In the genomic region with DNA sequence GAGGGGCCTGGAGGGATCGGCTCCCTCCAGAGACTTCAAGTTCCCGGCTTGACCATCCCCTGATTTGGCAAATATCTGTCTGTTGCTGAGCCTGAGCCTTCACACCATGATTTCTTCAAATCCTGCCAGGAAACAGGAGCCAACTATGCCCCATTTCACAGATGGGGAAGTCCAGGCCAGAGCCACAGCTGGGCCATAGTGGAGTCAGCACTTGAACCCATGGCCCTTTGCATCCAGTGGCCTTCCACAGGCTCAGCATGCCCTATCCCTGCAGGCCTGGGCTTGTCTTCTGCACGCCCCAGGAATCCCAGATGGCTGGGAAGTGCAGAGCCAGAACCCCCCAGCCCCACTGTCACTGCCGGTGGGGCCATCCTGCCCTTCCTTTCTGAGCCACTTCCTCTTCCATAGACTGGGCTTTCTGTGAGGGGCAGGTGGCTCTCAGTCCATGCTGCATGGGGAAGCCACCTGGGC, we compare ENCODE assay signal across 25 cellular contexts. TPM values are rescaled to one million over a fixed set of nuclear protein-coding genes. Genes with fewer than 3 reads are reported as not detected.
DNase-seq lines count a peak whose midpoint lies in the region; ATAC-seq and TF ChIP-seq lines count a peak whose summit lies in the region.
"Had no signal": no experiment of that assay in that cellular context is flagged by ENCODE, and none has a peak within 500 bp of the region (broad histone marks: within the 10 kb centered on the region; RNA-seq: fewer than 3 reads in every experiment).

No MANE protein-coding gene starts in this region.

- no peaks in the 10 kb centered on the region for H3K36me3 Mint-ChIP-seq in activated CD4-positive, alpha-beta T cell treated with anti-CD3 and anti-CD28 coated beads, Interleukin-2, amount 10 ng/mL, durations not matched to agents 7 days and 5 days (ENCODE audit: low read depth)
- no peaks in the 10 kb centered on the region for H3K36me3 Mint-ChIP-seq in activated CD4-positive, alpha-beta T cell treated with anti-CD3 and anti-CD28 coated beads for 36 hours (ENCODE audit: low read depth)
- H3K36me3 Mint-ChIP-seq in osteocyte (ENCODE audit: unreplicated experiment), result no peaks in the 10 kb centered on the region

- no peak for DNase-seq in activated CD4-positive, alpha-beta T cell treated with anti-CD3 and anti-CD28 coated beads, Interleukin-2, amount 10 ng/mL, durations not matched to agents 7 days and 5 days
- DNase-seq in activated CD4-positive, alpha-beta T cell treated with anti-CD3 and anti-CD28 coated beads for 36 hours, result no peak
- DNase-seq in ecto neural progenitor cell (ENCODE audit: low spot score) (peak; percentile 42), osteocyte (ENCODE audit: extremely low spot score, unreplicated experiment) (peak; percentile 44), thyroid gland (no peak), foreskin melanocyte (no peak)
- DNase-seq: COR-L47, erythroblast, foreskin keratinocyte, HCEC 1CT, kidney glomerular epithelial cell, mesendoderm, NCI-H1092, NCI-H2029 treated with DMSO at 0.1 percent for 48 hours, NCI-H446 treated with DMSO at 0.1 percent for 48 hours, psoas muscle, T-helper 2 cell had no signal

- intact Hi-C loops in activated CD4-positive, alpha-beta T cell treated with anti-CD3 and anti-CD28 coated beads for 36 hours (cut with DNase I, micrococcal nuclease), result no loop called here
- intact Hi-C loops in thyroid gland (cut with DNase I), result no loop called here

- TF ChIP-seq POLR2A in thyroid gland (IDR thresholded peaks at IDR 0.05), result no peak

- H3K9ac ChIP-seq in BLaER1, result no peak overlapping the region

- H3K27me3 Mint-ChIP-seq in activated CD4-positive, alpha-beta T cell treated with anti-CD3 and anti-CD28 coated beads, Interleukin-2, amount 10 ng/mL, durations not matched to agents 7 days and 5 days, result peaks cover 10% of the 10 kb centered on the region
- H3K27me3 Mint-ChIP-seq in activated CD4-positive, alpha-beta T cell treated with anti-CD3 and anti-CD28 coated beads for 36 hours, result peaks cover 20% of the 10 kb centered on the region
- no peaks in the 10 kb centered on the region for H3K27me3 Mint-ChIP-seq in osteocyte (ENCODE audit: unreplicated experiment)

- TF ChIP-seq CTCF in osteocyte (IDR thresholded peaks at IDR 0.05) (no peak), thyroid gland (IDR thresholded peaks at IDR 0.05) (no peak)

- H3K4me2 ChIP-seq in BLaER1, result peak overlapping the region; percentile 16; the same call in 1 of the 2 replicates

- H3K27ac Mint-ChIP-seq in activated CD4-positive, alpha-beta T cell treated with anti-CD3 and anti-CD28 coated beads, Interleukin-2, amount 10 ng/mL, durations not matched to agents 7 days and 5 days, result peak overlapping the region; percentile 19
- H3K27ac Mint-ChIP-seq in activated CD4-positive, alpha-beta T cell treated with anti-CD3 and anti-CD28 coated beads for 36 hours, result no peak overlapping the region
- no peak overlapping the region for H3K27ac Mint-ChIP-seq in osteocyte (ENCODE audit: unreplicated experiment)
- H3K27ac Mint-ChIP-seq: activated T-helper 2 cell treated with anti-CD3 and anti-CD28 coated beads, Interferon-gamma antibody, Interleukin-2, Interleukin-4, amounts not matched to agents 10 μg/mL and 5 μg/mL and 100 μg/mL, durations not matched to agents 14 hours and 24 hours and 36 hours; B cell; naive thymus-derived CD4-positive, alpha-beta T cell had no signal

- H3K27me3 ChIP-seq in BLaER1 (peaks cover 11% of the 10 kb centered on the region; the same call in 1 of the 2 replicates), thyroid gland (no peaks in the 10 kb centered on the region)

- no peak for ATAC-seq in activated CD4-positive, alpha-beta T cell treated with anti-CD3 and anti-CD28 coated beads for 36 hours
- no peak for ATAC-seq in GM18519 (IDR thresholded peaks at IDR 0.05; ENCODE audit: low FRiP score, unreplicated experiment)
- ATAC-seq: foreskin keratinocyte; naive thymus-derived CD4-positive, alpha-beta T cell; psoas muscle had no signal

- H3K4me1 ChIP-seq in BLaER1 (peaks cover 32% of the 10 kb centered on the region), thyroid gland (peaks cover 0 to 40% of the 10 kb centered on the region in 2 donors)
- H3K4me1 ChIP-seq: foreskin keratinocyte had no signal

- H3K4me3 ChIP-seq in BLaER1, result no peak overlapping the region
- no peak overlapping the region for H3K4me3 ChIP-seq in thyroid gland (replicated peaks in 1 of 3)
- H3K4me3 ChIP-seq: cardiac muscle cell, psoas muscle had no signal

- H3K9me3 ChIP-seq in BLaER1, result no peaks in the 10 kb centered on the region
- H3K9me3 ChIP-seq in thyroid gland, result no peaks in the 10 kb centered on the region
- H3K9me3 ChIP-seq: psoas muscle had no signal

- POLR2A ChIA-PET in activated CD4-positive, alpha-beta T cell treated with anti-CD3 and anti-CD28 coated beads, Interleukin-2, amount 10 ng/mL, durations not matched to agents 7 days and 5 days (lab: Charles Lee), result no interaction called here
- POLR2A ChIA-PET in activated CD4-positive, alpha-beta T cell treated with anti-CD3 and anti-CD28 coated beads for 36 hours (lab: Charles Lee), result no interaction called here

- H3K36me3 ChIP-seq in BLaER1 (no peaks in the 10 kb centered on the region), thyroid gland (no peaks in the 10 kb centered on the region)
- H3K36me3 ChIP-seq: cardiac muscle cell had no signal

- H3K27ac ChIP-seq in BLaER1 (no peak overlapping the region), thyroid gland (no peak overlapping the region)
- H3K27ac ChIP-seq: cardiac muscle cell, foreskin keratinocyte, psoas muscle, SK-N-MC, VCaP had no signal

- H3K9me3 Mint-ChIP-seq in activated CD4-positive, alpha-beta T cell treated with anti-CD3 and anti-CD28 coated beads, Interleukin-2, amount 10 ng/mL, durations not matched to agents 7 days and 5 days, result no peaks in the 10 kb centered on the region
- no peaks in the 10 kb centered on the region for H3K9me3 Mint-ChIP-seq in activated CD4-positive, alpha-beta T cell treated with anti-CD3 and anti-CD28 coated beads for 36 hours (ENCODE audit: low read depth)
- H3K9me3 Mint-ChIP-seq in osteocyte (ENCODE audit: unreplicated experiment), result no peaks in the 10 kb centered on the region
- H3K9me3 Mint-ChIP-seq: activated T-helper 2 cell treated with anti-CD3 and anti-CD28 coated beads, Interferon-gamma antibody, Interleukin-2, Interleukin-4, amounts not matched to agents 10 μg/mL and 5 μg/mL and 100 μg/mL, durations not matched to agents 14 hours and 24 hours and 36 hours; naive thymus-derived CD4-positive, alpha-beta T cell had no signal

- no peak overlapping the region for H3K4me3 Mint-ChIP-seq in activated CD4-positive, alpha-beta T cell treated with anti-CD3 and anti-CD28 coated beads, Interleukin-2, amount 10 ng/mL, durations not matched to agents 7 days and 5 days
- no peak overlapping the region for H3K4me3 Mint-ChIP-seq in activated CD4-positive, alpha-beta T cell treated with anti-CD3 and anti-CD28 coated beads for 36 hours
- H3K4me3 Mint-ChIP-seq in osteocyte (ENCODE audit: unreplicated experiment), result no peak overlapping the region
- H3K4me3 Mint-ChIP-seq: B cell had no signal

- H4K20me1 ChIP-seq in BLaER1, result no peaks in the 10 kb centered on the region

- H3K4me1 Mint-ChIP-seq in activated CD4-positive, alpha-beta T cell treated with anti-CD3 and anti-CD28 coated beads, Interleukin-2, amount 10 ng/mL, durations not matched to agents 7 days and 5 days, result no peaks in the 10 kb centered on the region
- no peaks in the 10 kb centered on the region for H3K4me1 Mint-ChIP-seq in activated CD4-positive, alpha-beta T cell treated with anti-CD3 and anti-CD28 coated beads for 36 hours
- H3K4me1 Mint-ChIP-seq in osteocyte (ENCODE audit: unreplicated experiment), result peaks cover 3% of the 10 kb centered on the region

- WGBS in thyroid gland, 2 donors, result 82 to 85% methylated on average over 3 to 4 of the region's 4 CpGs

- CTCF ChIA-PET in activated CD4-positive, alpha-beta T cell treated with anti-CD3 and anti-CD28 coated beads, Interleukin-2, amount 10 ng/mL, durations not matched to agents 7 days and 5 days (lab: Charles Lee), result interaction anchor here (1.1 to 1.4 kb wide), 5 partner anchors 11 to 157 kb away, joined by 3 to 5 read pairs (median 3); a partner anchor contains a TSS
- CTCF ChIA-PET in activated CD4-positive, alpha-beta T cell treated with anti-CD3 and anti-CD28 coated beads for 36 hours (lab: Charles Lee), result interaction anchor here (0.7 to 2.8 kb wide), 8 partner anchors 8 to 545 kb away, joined by 3 to 26 read pairs (median 7); no protein-coding TSS in a partner anchor

RNA-seq across cellular contexts. Expression of a gene that starts 44.9 kb away (rescaled TPM):
- total RNA-seq in activated CD4-positive, alpha-beta T cell treated with anti-CD3 and anti-CD28 coated beads, Interleukin-2, amount 10 ng/mL, durations not matched to agents 7 days and 5 days, result under 1 TPM; 0.12 to 0.20 TPM
- under 1 TPM; 0.05 to 0.23 TPM for total RNA-seq in activated CD4-positive, alpha-beta T cell treated with anti-CD3 and anti-CD28 coated beads for 36 hours
- 1.3 and 1.8 TPM in 2 replicates for total RNA-seq in osteocyte
- total RNA-seq in thyroid gland, result 1 to 10 TPM in 3 of 4 donors, under 1 TPM in 1; 0.54 to 5.2 (median 1.5) TPM
- total RNA-seq: activated T-helper 2 cell treated with anti-CD3 and anti-CD28 coated beads, Interferon-gamma antibody, Interleukin-2, Interleukin-4, amounts not matched to agents 10 μg/mL and 5 μg/mL and 100 μg/mL, durations not matched to agents 14 hours and 24 hours and 36 hours had no signal

Comparison
In these comparisons a context has a peak if more than half of its experiments do, and no peak if none do; other contexts are left out.
1. DNase-seq: peak in ecto neural progenitor cell (single experiment) and osteocyte (single experiment); none in activated CD4-positive, alpha-beta T cell treated with anti-CD3 and anti-CD28 coated beads, Interleukin-2, amount 10 ng/mL, durations not matched to agents 7 days and 5 days (single experiment), activated CD4-positive, alpha-beta T cell treated with anti-CD3 and anti-CD28 coated beads for 36 hours (single experiment), thyroid gland (0 of 2) and foreskin melanocyte (single experiment).